In genomic region chr12:32108829-32109228, GRCh38 we compare ENCODE assay signal across 9 cellular contexts. TPM values are rescaled to one million over a fixed set of nuclear protein-coding genes. Genes with fewer than 3 reads are reported as not detected.
A peak's percentile ranks its signal among the peaks of the same experiment; 100 is the strongest.
DNase-seq lines count a peak whose midpoint lies in the region; ATAC-seq, FAIRE-seq and TF ChIP-seq lines count a peak whose summit lies in the region.
"Had no signal": no experiment of that assay in that cellular context is flagged by ENCODE, and none has a peak within 500 bp of the region (broad histone marks: within the 10 kb centered on the region; RNA-seq: fewer than 3 reads in every experiment).

No MANE protein-coding gene starts in this region.

- H2AFZ ChIP-seq in PC-3 (ENCODE audit: low read length) (no peak overlapping the region), H1 (ENCODE audit: low read length) (no peak overlapping the region)
- H2AFZ ChIP-seq: parathyroid adenoma had no signal

- no peak overlapping the region for H3K14ac ChIP-seq in H1 (ENCODE audit: insufficient read length)

- no TSS peak for BruUV-seq in PC-3 (replicated peaks; lab: Mats Ljungman, UMichigan)

- no peaks in the 10 kb centered on the region for H3K9me3 ChIP-seq in PC-3 (ENCODE audit: low read length)
- no peaks in the 10 kb centered on the region for H3K9me3 ChIP-seq in H1 (ENCODE audit: insufficient read depth in 2 of 2, low read depth in 1 of 2, low read length in 1 of 2)

- peaks cover 17% of the 10 kb centered on the region for H3K23me2 ChIP-seq in H1 (ENCODE audit: low read depth, low read length)

- H4K91ac ChIP-seq in H1 (replicated peaks; ENCODE audit: insufficient read length, low read length), result no peak overlapping the region

- FAIRE-seq in H1 (lab: Jason Lieb, UNC), result no peak

- no peaks in the 10 kb centered on the region for H3K9me2 ChIP-seq in PC-3 (replicated peaks; ENCODE audit: low read length)

- no peak overlapping the region for H2BK120ac ChIP-seq in H1 (replicated peaks; ENCODE audit: low read depth, low read length)

- POLR2A ChIA-PET in PC-3 (lab: Charles Lee; ENCODE audit: unreplicated experiment), result no interaction called here
- POLR2A ChIA-PET in H1 (lab: Charles Lee; ENCODE audit: partially characterized antibody), result interaction anchor here (2.0 to 2.2 kb wide), 2 partner anchors 10 to 106 kb away, joined by 5 to 8 read pairs; no protein-coding TSS in a partner anchor

- H3K27me3 ChIP-seq in PC-3 (ENCODE audit: low read length) (no peaks in the 10 kb centered on the region), H1 (replicated peaks in 1 of 4; ENCODE audit: control insufficient read depth in 3 of 4, extremely low read depth in 1 of 4, insufficient read depth in 3 of 4, low read length in 3 of 4) (no peaks in the 10 kb centered on the region; a peak in 1 of 7 replicates)

- no peak for TF ChIP-seq CTCF in PC-3 (conservative IDR thresholded peaks at IDR 0.05; ENCODE audit: low read depth, low read length)
- TF ChIP-seq CTCF in H1 (IDR thresholded peaks at IDR 0.05; ENCODE audit: control extremely low read depth in 1 of 3, insufficient read depth in 1 of 3, low read depth in 1 of 3, low read length in 3 of 3), result no peak
- TF ChIP-seq CTCF in retinal pigment epithelial cell (conservative IDR thresholded peaks at IDR 0.05; ENCODE audit: low read depth, low read length), result no peak

- no peak overlapping the region for H2AK5ac ChIP-seq in H1 (ENCODE audit: low read depth, low read length)

- peak overlapping the region; percentile 93 for H3K4me3 ChIP-seq in PC-3 (ENCODE audit: low read length)
- H3K4me3 ChIP-seq in H1 (ENCODE audit: extremely low read depth in 1 of 4, insufficient read depth in 2 of 4, low read depth in 3 of 4, low read length in 4 of 4), result peak overlapping the region; percentile 32 to 97 (median 96); a peak in 7 of 8 replicates
- H3K4me3 ChIP-seq in retinal pigment epithelial cell (ENCODE audit: low read length), result peak overlapping the region; percentile 88

- peaks cover 8% of the 10 kb centered on the region; the same call in 1 of the 2 replicates for H4K20me1 ChIP-seq in PC-3 (ENCODE audit: low read length)
- peaks cover 2 to 6% of the 10 kb centered on the region in 2 experiments for H4K20me1 ChIP-seq in H1 (replicated peaks in 1 of 2; ENCODE audit: control insufficient read depth in 1 of 2, insufficient read depth in 2 of 2, low read length in 2 of 2)

- no peak overlapping the region for H3K18ac ChIP-seq in H1 (ENCODE audit: extremely low read depth, low read length)

- no peak overlapping the region for H3K4ac ChIP-seq in H1 (replicated peaks; ENCODE audit: insufficient read length, low read depth, low read length)

- peaks cover 4% of the 10 kb centered on the region for H3K79me1 ChIP-seq in H1 (ENCODE audit: low read depth, low read length)

- no peak overlapping the region for H3K27ac ChIP-seq in PC-3 (ENCODE audit: low read length)
- no peak overlapping the region for H3K27ac ChIP-seq in H1 (ENCODE audit: low read depth, low read length)

- DNase-seq in NCI-H2171 treated with DMSO at 0.1 percent for 48 hours (lab: John Stamatoyannopoulos, UW) (peak; percentile 40), NCI-H2171 (lab: John Stamatoyannopoulos, UW) (no peak), PC-3 (no peak), H1 (ENCODE audit: low read depth in 1 of 2, low spot score in 2 of 2) (no peak), retinal pigment epithelial cell (ENCODE audit: low read depth) (no peak), NCI-H1436 treated with DMSO at 0.1 percent for 48 hours (lab: John Stamatoyannopoulos, UW) (no peak), DMS153 treated with DMSO at 0.1 percent for 48 hours (lab: John Stamatoyannopoulos, UW; ENCODE audit: unreplicated experiment) (no peak), cortex of kidney (lab: John Stamatoyannopoulos, UW) (no peak)

- no peak overlapping the region for H2BK20ac ChIP-seq in H1 (ENCODE audit: low read length)

- CTCF ChIA-PET in PC-3 (lab: Charles Lee) (no interaction called here), H1 (lab: Charles Lee; ENCODE audit: partially characterized antibody) (interaction anchor here (0.9 kb wide), 1 partner anchor 193 kb away, joined by 3 read pairs; no protein-coding TSS in a partner anchor)

- no peak overlapping the region for H4K5ac ChIP-seq in H1 (ENCODE audit: insufficient read length, low read depth, low read length)

- H3K4me1 ChIP-seq in PC-3 (ENCODE audit: insufficient read depth, low read length) (peaks cover 13% of the 10 kb centered on the region), H1 (replicated peaks in 1 of 4; ENCODE audit: control insufficient read depth in 3 of 4, insufficient read depth in 4 of 4, low read length in 3 of 4) (peaks cover 4 to 15% (median 7%) of the 10 kb centered on the region in 4 experiments; a peak in 5 of 7 replicates)

- TF ChIP-seq POLR2A in H1 (IDR thresholded peaks at IDR 0.05; ENCODE audit: control extremely low read depth in 1 of 2, low read depth in 2 of 2, low read length in 2 of 2), result no peak

- H3K56ac ChIP-seq in H1 (replicated peaks; ENCODE audit: insufficient read length, low read depth, low read length), result no peak overlapping the region

- no peaks in the 10 kb centered on the region for H3F3A ChIP-seq in PC-3 (ENCODE audit: low read length, unreplicated experiment)

- peaks cover 51% of the 10 kb centered on the region for H3K79me2 ChIP-seq in PC-3 (ENCODE audit: low read length)
- H3K79me2 ChIP-seq in H1 (ENCODE audit: control insufficient read depth in 1 of 2, insufficient read depth in 2 of 2, low read length in 2 of 2), result peaks cover 27 to 66% of the 10 kb centered on the region in 2 experiments
- H3K79me2 ChIP-seq: parathyroid adenoma had no signal

- TF ChIP-seq RAD21 in H1 (IDR thresholded peaks at IDR 0.05 in 1 of 2, conservative IDR thresholded peaks at IDR 0.05 in 1 of 2; ENCODE audit: low read depth in 2 of 2, low read length in 2 of 2), result no peak

- intact Hi-C loops in PC-3 (cut with micrococcal nuclease), result loop anchor here (5.0 kb wide), 1 partner anchor 78 kb away; no protein-coding TSS in a partner anchor

- H3K36me3 ChIP-seq in PC-3 (ENCODE audit: low read depth, low read length) (no peaks in the 10 kb centered on the region), H1 (ENCODE audit: control insufficient read depth in 2 of 4, insufficient read depth in 4 of 4, low read length in 3 of 4) (peaks cover 0 to 25% (median 2%) of the 10 kb centered on the region in 4 experiments; a peak in 3 of 8 replicates)

- no peak overlapping the region for H3K23ac ChIP-seq in H1 (ENCODE audit: insufficient read length)

- peak overlapping the region; percentile 86; the same call in 1 of the 2 replicates for H3K9ac ChIP-seq in PC-3 (ENCODE audit: low read length)
- H3K9ac ChIP-seq in H1 (replicated peaks in 1 of 4; ENCODE audit: extremely low read depth in 1 of 4, low read depth in 3 of 4, low read length in 3 of 4), result peak overlapping the region in 2 of 4 experiments; percentile 10 to 26; a peak in 1 of 7 replicates
- H3K9ac ChIP-seq: parathyroid adenoma had no signal

- H2BK5ac ChIP-seq in H1 (ENCODE audit: low read depth, low read length), result no peak overlapping the region

- H2BK15ac ChIP-seq in H1 (ENCODE audit: low read length), result no peak overlapping the region

- H3K4me2 ChIP-seq in PC-3 (ENCODE audit: low read length), result peak overlapping the region; percentile 91
- H3K4me2 ChIP-seq in H1 (ENCODE audit: insufficient read depth in 1 of 2, low read depth in 2 of 2, low read length in 2 of 2), result peak overlapping the region; percentile 85 to 99

- no peak for TF ChIP-seq EP300 in H1 (IDR thresholded peaks at IDR 0.05; ENCODE audit: borderline replicate concordance in 1 of 2, low read depth in 2 of 2, low read length in 2 of 2)

- no peak for ATAC-seq in PC-3

- H2BK12ac ChIP-seq in H1 (ENCODE audit: low read depth, low read length), result no peak overlapping the region

- H4K8ac ChIP-seq in H1 (ENCODE audit: extremely low read depth, insufficient read depth, low read length), result no peak overlapping the region

TF ChIP-seq in H1, 55 proteins besides CTCF, POLR2A, EP300 and RAD21:
- TF ChIP-seq ATF3 (IDR thresholded peaks at IDR 0.05; ENCODE audit: insufficient read depth, low read depth, low read length), result no peak
- no peak for TF ChIP-seq RNF2 (IDR thresholded peaks at IDR 0.05; ENCODE audit: borderline replicate concordance, low read depth, low read length, missing control alignments, poor library complexity, severe bottlenecking)
- TF ChIP-seq HDAC2 (IDR thresholded peaks at IDR 0.05; ENCODE audit: borderline replicate concordance in 1 of 2, low read depth in 2 of 2, low read length in 2 of 2), result no peak
- TF ChIP-seq SP4 (IDR thresholded peaks at IDR 0.05; ENCODE audit: low read length), result no peak
- TF ChIP-seq JUND (IDR thresholded peaks at IDR 0.05; ENCODE audit: low read length), result no peak
- TF ChIP-seq SAP30 (IDR thresholded peaks at IDR 0.05; ENCODE audit: insufficient read depth, insufficient replicate concordance, low read length), result no peak
- no peak for TF ChIP-seq POLR2AphosphoS5 (IDR thresholded peaks at IDR 0.05; ENCODE audit: low read depth, low read length)
- TF ChIP-seq SIN3A (conservative IDR thresholded peaks at IDR 0.05 in 1 of 2, IDR thresholded peaks at IDR 0.05 in 1 of 2; ENCODE audit: low read depth in 1 of 2, low read length in 2 of 2), result no peak
- TF ChIP-seq KDM4A (IDR thresholded peaks at IDR 0.05; ENCODE audit: low read depth, low read length, severe bottlenecking), result no peak
- TF ChIP-seq CHD1 (IDR thresholded peaks at IDR 0.05; ENCODE audit: low read depth, low read length), result no peak

RNA-seq across cellular contexts. Expression of gene BICD1, which starts 2.2 kb away (rescaled TPM):
- total RNA-seq in PC-3 (2014; rRNA removed), result 9.2 and 15.7 TPM in 2 replicates
- 54.3 and 58.4 TPM in 2 replicates for total RNA-seq in H1 (2021; fragmentation: NEBNext Ultra II Directional; extraction: Animal tissue kit (Norgen Biotek cat#: 25700))
- polyA plus RNA-seq in H1 (2011; rRNA removed), result 34.1 and 40.8 TPM in 2 replicates
- 32.1 TPM for polyA plus RNA-seq in H1 (2011; cell fraction: cytosol; rRNA removed)
- polyA plus RNA-seq in H1 (2011; cell fraction: nucleus; rRNA removed), result 89.8 TPM
- polyA plus RNA-seq in H1 (2012, experiment 1 of 2), result 34.8 to 37.2 TPM (median 35.4 TPM) in 4 replicates
- 6.6 TPM for polyA plus RNA-seq in H1 (2012, experiment 2 of 2)
- polyA plus RNA-seq in H1 (2013, experiment 1 of 2), result 30.6 TPM
- 27.4 TPM for polyA plus RNA-seq in H1 (2013, experiment 2 of 2)
- 83.3 and 93.4 TPM in 2 replicates for polyA minus RNA-seq in H1 (2011; rRNA and poly(A)+ RNA removed)
- polyA minus RNA-seq in H1 (2011; cell fraction: cytosol; rRNA and poly(A)+ RNA removed), result 48.6 TPM
- polyA minus RNA-seq in H1 (2011; cell fraction: nucleus; rRNA and poly(A)+ RNA removed), result 189 TPM
